Comparison of ENCODE assay signal across 1 cellular context in genomic region chr22:25069758-25070461, GRCh38.
TF ChIP-seq lines count a peak whose summit lies in the region.

No MANE protein-coding gene starts in this region.

TF ChIP-seq in HepG2, 621 proteins besides CTCF, POLR2A, EP300 and RAD21 (continued from another document):
- TF ChIP-seq ZNF615 (CRISPR knock-in tag; IDR thresholded peaks at IDR 0.05; ENCODE audit: borderline replicate concordance): no peak
TF ChIP-seq in HepG2: peak in this region for 1.
